In the genomic region with DNA sequence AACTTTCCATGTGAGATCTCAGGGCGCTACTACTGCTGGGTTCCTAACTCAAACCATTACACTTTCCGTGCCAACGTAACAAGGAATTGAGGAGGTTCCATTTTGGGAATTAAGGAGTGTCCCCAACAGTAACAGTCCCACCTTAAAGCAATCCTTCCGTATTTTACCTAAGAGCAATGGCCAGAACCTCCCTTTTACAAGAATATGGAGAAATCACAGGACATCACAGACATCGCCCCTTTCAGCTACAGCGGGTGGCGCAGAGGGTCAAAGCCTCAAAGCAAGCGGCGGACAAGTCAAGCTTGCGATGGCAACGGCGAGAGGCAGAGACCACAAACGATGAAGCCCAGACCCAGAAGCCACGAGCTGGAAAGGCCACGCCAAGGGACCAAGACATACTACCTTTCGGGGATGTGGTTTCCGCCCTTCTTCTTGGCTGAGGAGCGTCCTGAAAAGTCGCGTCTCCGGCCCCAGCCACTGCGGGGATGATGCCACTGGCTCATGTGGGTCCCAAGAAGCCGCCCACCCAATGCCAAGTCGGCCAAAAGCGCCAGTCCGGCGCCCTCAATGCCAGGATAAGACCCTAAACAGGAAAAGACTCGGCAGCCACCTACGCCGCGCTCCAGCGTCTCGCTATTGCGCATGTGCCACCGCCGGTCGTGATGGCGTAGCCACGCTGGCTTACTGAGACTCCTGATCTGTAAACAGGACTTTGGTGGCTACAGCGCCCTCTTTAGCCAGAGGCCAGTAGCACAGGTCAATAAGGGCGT, we compare ENCODE assay signal across 8 cellular contexts. TPM values are rescaled to one million over a fixed set of nuclear protein-coding genes. Genes with fewer than 3 reads are reported as not detected.
DNase-seq lines count a peak whose midpoint lies in the region; ATAC-seq and TF ChIP-seq lines count a peak whose summit lies in the region.

A gene (minus strand): TSS at position 632 of the 770 bp plus-strand sequence. CDS start 129 bp downstream, at position 503.

- H3K36me3 ChIP-seq in kidney epithelial cell (ENCODE audit: control insufficient read depth, insufficient read depth, low read length) = no peaks in the 10 kb centered on the region

- H3K4me3 ChIP-seq in kidney epithelial cell (ENCODE audit: low read depth, low read length) = peak within 1 kb of the TSS; percentile 56

- peak; percentile 95 for TF ChIP-seq CTCF in kidney epithelial cell (IDR thresholded peaks at IDR 0.05; ENCODE audit: insufficient read depth, low read length, poor library complexity, severe bottlenecking)

- DNase-seq in AG20443 (ENCODE audit: low spot score) = peak; percentile 98
- peak; percentile 75 for DNase-seq in NCI-H446 treated with DMSO at 0.1 percent for 48 hours (lab: John Stamatoyannopoulos, UW)
- peak; percentile 96 for DNase-seq in activated CD4-positive, CD25-positive, alpha-beta regulatory T cell treated with anti-CD3 and anti-CD28 coated beads, Interleukin-2, amount 50 U/mL, for 72 hours
- peak; percentile 94 for DNase-seq in cerebellum (ENCODE audit: low spot score)
- peak; percentile 80 for DNase-seq in kidney epithelial cell (ENCODE audit: low read depth)
- DNase-seq in stimulated activated CD4-positive, alpha-beta T cell treated with anti-CD3 and anti-CD28 coated beads, Interleukin-1b, Interleukin-23, amount 100 ng/mL, for 1 hour (ENCODE audit: low read depth in 2 of 2) = peak; percentile 89 to 95

- ATAC-seq in GM19025 (IDR thresholded peaks at IDR 0.05; ENCODE audit: low read depth, unreplicated experiment) (peak; percentile 95), HG03354 (IDR thresholded peaks at IDR 0.05; ENCODE audit: poor library complexity, severe bottlenecking, unreplicated experiment) (peak; percentile 99)

- no peaks in the 10 kb centered on the region for H3K27me3 ChIP-seq in kidney epithelial cell (ENCODE audit: control insufficient read depth, insufficient read depth, low read length)

RNA-seq across cellular contexts. Expression of the gene that starts here (rescaled TPM):
- 27.1 TPM for total RNA-seq in cerebellum
- total RNA-seq in kidney epithelial cell = 29.8 and 30.2 TPM in 2 replicates

Comparison
In these comparisons a context has a peak if more than half of its experiments do, and no peak if none do; other contexts are left out.
1. Peak in every context shown above with its lines: DNase-seq, ATAC-seq and H3K4me3 ChIP-seq.